23 cellular contexts compared by ENCODE assay signal in the genomic region with DNA sequence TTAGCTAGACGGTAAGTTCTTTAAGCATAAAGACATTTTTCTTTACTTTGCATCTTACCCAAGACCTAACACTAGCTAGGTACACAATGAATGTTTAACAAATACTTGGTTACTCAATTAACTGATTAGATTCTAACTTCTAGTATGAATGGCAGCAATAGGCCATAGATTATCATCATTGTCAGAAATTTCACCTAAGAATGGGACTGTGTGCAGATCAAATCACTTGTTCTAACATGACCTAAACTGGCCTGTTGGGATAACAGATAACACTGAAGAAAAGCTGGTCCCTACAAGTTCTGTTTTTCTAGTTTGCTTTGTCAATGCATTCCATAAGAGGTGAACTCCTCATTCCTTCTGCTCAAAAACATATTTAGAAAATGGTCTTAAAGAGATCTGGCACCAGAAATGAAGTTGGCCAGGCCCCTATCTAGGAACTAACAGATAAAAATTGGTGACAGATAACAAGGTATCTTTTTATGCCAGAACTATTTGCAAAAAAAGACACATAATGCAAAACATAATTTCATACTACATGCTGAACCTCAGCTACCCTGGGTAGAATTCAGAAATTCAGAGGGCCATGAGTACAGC.
DNase-seq lines count a peak whose midpoint lies in the region; ATAC-seq and TF ChIP-seq lines count a peak whose summit lies in the region.
"Had no signal": no experiment of that assay in that cellular context is flagged by ENCODE, and none has a peak within 500 bp of the region (broad histone marks: within the 10 kb centered on the region; RNA-seq: fewer than 3 reads in every experiment).

No MANE protein-coding gene starts in this region.

- H3K27ac ChIP-seq in Karpas-422 (ENCODE audit: low read length) (0 out of 2 replicates have a peak overlapping the region, but pooled peaks have one; percentile 17), VCaP (peak overlapping the region; percentile 34), foreskin keratinocyte (peak overlapping the region; percentile 29), thyroid gland (peak overlapping the region in 2 of 3 donors; percentile 46 to 62)
- H3K27ac ChIP-seq: left ventricle myocardium inferior, SK-N-MC had no signal

- no peak overlapping the region for H3K4me3 ChIP-seq in Karpas-422 (ENCODE audit: low read length)
- H3K4me3 ChIP-seq in thyroid gland (replicated peaks in 1 of 3), result no peak overlapping the region
- H3K4me3 ChIP-seq: left ventricle myocardium inferior, SK-N-MC, thoracic aorta had no signal

- H3K4me1 Mint-ChIP-seq in T-helper 17 cell, result peaks cover 16% of the 10 kb centered on the region

- H3K27ac Mint-ChIP-seq in T-helper 17 cell, result no peak overlapping the region
- H3K27ac Mint-ChIP-seq: activated naive CD8-positive, alpha-beta T cell treated with anti-CD3 and anti-CD28 coated beads, Interleukin-2, amount 10 ng/mL, durations not matched to agents 7 days and 5 days; activated T-helper 2 cell treated with anti-CD3 and anti-CD28 coated beads, Interferon-gamma antibody, Interleukin-2, Interleukin-4, amounts not matched to agents 10 μg/mL and 5 μg/mL and 100 μg/mL, durations not matched to agents 14 hours and 24 hours and 36 hours; WTC11 had no signal

- H3K4me3 Mint-ChIP-seq in T-helper 17 cell, result no peak overlapping the region
- H3K4me3 Mint-ChIP-seq: activated naive CD8-positive, alpha-beta T cell treated with anti-CD3 and anti-CD28 coated beads, Interleukin-2, amount 10 ng/mL, durations not matched to agents 7 days and 5 days; CD4-positive, CD25-positive, alpha-beta regulatory T cell; naive thymus-derived CD4-positive, alpha-beta T cell; WTC11 had no signal

- H3K4me2 ChIP-seq in Karpas-422 (ENCODE audit: low read depth, low read length, poor library complexity, severe bottlenecking), result no peak overlapping the region

- no peaks in the 10 kb centered on the region for H3K27me3 Mint-ChIP-seq in T-helper 17 cell
- H3K27me3 Mint-ChIP-seq: activated naive CD8-positive, alpha-beta T cell treated with anti-CD3 and anti-CD28 coated beads, Interleukin-2, amount 10 ng/mL, durations not matched to agents 7 days and 5 days; CD4-positive, CD25-positive, alpha-beta regulatory T cell had no signal

- TF ChIP-seq CTCF in VCaP (conservative IDR thresholded peaks at IDR 0.05), result no peak
- TF ChIP-seq CTCF in foreskin keratinocyte (conservative IDR thresholded peaks at IDR 0.05), result no peak
- no peak for TF ChIP-seq CTCF in thyroid gland (IDR thresholded peaks at IDR 0.05)

- ATAC-seq in foreskin keratinocyte, result peak; percentile 28
- ATAC-seq in HG03460 (IDR thresholded peaks at IDR 0.05; ENCODE audit: unreplicated experiment), result no peak
- no peak for ATAC-seq in T-helper 17 cell
- ATAC-seq: naive thymus-derived CD4-positive, alpha-beta T cell; WTC11 had no signal

- no peaks in the 10 kb centered on the region for H3K79me2 ChIP-seq in Karpas-422 (ENCODE audit: low read length)

- H3K36me3 Mint-ChIP-seq in T-helper 17 cell (ENCODE audit: low read depth), result peaks cover 7% of the 10 kb centered on the region
- H3K36me3 Mint-ChIP-seq: WTC11 had no signal

- no peaks in the 10 kb centered on the region; the same call in 1 of the 2 replicates for H3K36me3 ChIP-seq in Karpas-422 (ENCODE audit: insufficient read depth, low read length)
- no peaks in the 10 kb centered on the region for H3K36me3 ChIP-seq in thyroid gland
- H3K36me3 ChIP-seq: left ventricle myocardium inferior, thoracic aorta had no signal

- no peaks in the 10 kb centered on the region for H3K27me3 ChIP-seq in Karpas-422 (ENCODE audit: low read length)
- no peaks in the 10 kb centered on the region for H3K27me3 ChIP-seq in foreskin keratinocyte
- H3K27me3 ChIP-seq in thyroid gland, result no peaks in the 10 kb centered on the region

- H3K9ac ChIP-seq in Karpas-422 (ENCODE audit: low read length), result no peak overlapping the region

- H4K20me1 ChIP-seq in Karpas-422 (ENCODE audit: insufficient read depth, low read depth, low read length), result no peaks in the 10 kb centered on the region

- H3K4me1 ChIP-seq in Karpas-422 (ENCODE audit: low read length) (peaks cover 58% of the 10 kb centered on the region), foreskin keratinocyte (peaks cover 22% of the 10 kb centered on the region), thyroid gland (peaks cover 51 to 70% of the 10 kb centered on the region in 2 donors)

- H3K9me2 ChIP-seq in Karpas-422 (replicated peaks; ENCODE audit: insufficient read depth, low read length), result no peaks in the 10 kb centered on the region

- no peak for TF ChIP-seq POLR2A in thyroid gland (IDR thresholded peaks at IDR 0.05)

- no peak overlapping the region for H2AFZ ChIP-seq in Karpas-422 (ENCODE audit: low read length)

- DNase-seq in Karpas-422 (no peak), foreskin keratinocyte (peak; percentile 71 to 84), thyroid gland (no peak), NOMO-1 treated with DMSO at 0.1 percent for 48 hours (lab: John Stamatoyannopoulos, UW; ENCODE audit: unreplicated experiment) (no peak), T-helper 17 cell (no peak), NCI-H226 (no peak)
- DNase-seq: activated CD4-positive, alpha-beta T cell treated with anti-CD3 and anti-CD28 coated beads, Interleukin-2, amount 50 U/mL, for 1 hour; activated naive CD8-positive, alpha-beta T cell treated with anti-CD3 and anti-CD28 coated beads, Interleukin-2, amount 10 ng/mL, durations not matched to agents 7 days and 5 days; CD4-positive, CD25-positive, alpha-beta regulatory T cell; DMS153; hypothalamus; left ventricle myocardium inferior; naive thymus-derived CD4-positive, alpha-beta T cell; NCI-H1436 treated with DMSO at 0.1 percent for 48 hours; stimulated activated CD4-positive, alpha-beta T cell treated with anti-CD3 and anti-CD28 coated beads, Interleukin-12 subunit alpha, Interleukin-12 subunit beta, amount 100 ng/mL, for 4 hours; stimulated activated CD4-positive, alpha-beta T cell treated with anti-CD3 and anti-CD28 coated beads, Interleukin-4, amount 100 ng/mL, for 4 hours; stimulated activated naive CD4-positive, alpha-beta T cell treated with Interleukin-2 at 50 U/mL for 16 hours had no signal

- whole genome bisulfite sequencing in thyroid gland, 2 donors, result 85 to 96% methylated on average over 1 of the region's 1 CpG

- intact Hi-C loops in thyroid gland (cut with DNase I), result no loop called here

- H3K9me3 ChIP-seq in Karpas-422 (ENCODE audit: low read length) (no peaks in the 10 kb centered on the region), thyroid gland (no peaks in the 10 kb centered on the region), T-helper 17 cell (ENCODE audit: control insufficient read depth, low read length, poor library complexity, severe bottlenecking) (no peaks in the 10 kb centered on the region)
- H3K9me3 ChIP-seq: left ventricle myocardium inferior, thoracic aorta had no signal

Comparison
In these comparisons a context has a peak if more than half of its experiments do, and no peak if none do; other contexts are left out.
1. DNase-seq: peak in foreskin keratinocyte (2 of 2); none in Karpas-422 (single experiment), thyroid gland (0 of 2), NOMO-1 treated with DMSO at 0.1 percent for 48 hours (single experiment), T-helper 17 cell (0 of 3) and NCI-H226 (single experiment).
2. Peak in every context shown above with its lines, with median percentiles within 50 percentile points of each other: H3K27ac ChIP-seq.